8 cellular contexts compared by ENCODE assay signal in genomic region chr7:2354173-2355078, GRCh38.
DNase-seq lines count a peak whose midpoint lies in the region; ATAC-seq and TF ChIP-seq lines count a peak whose summit lies in the region.

TSS of gene EIF3B (plus strand) at chr7:2354827. CDS start at chr7:2354922, 95 bp downstream.

- peak within 1 kb of the TSS; percentile 80 for H3K27ac ChIP-seq in OCI-LY3 (ENCODE audit: low read length)

- no peak for TF ChIP-seq CTCF in OCI-LY3 (IDR thresholded peaks at IDR 0.05; ENCODE audit: low read depth, low read length)

- H3K79me2 ChIP-seq in OCI-LY3 (ENCODE audit: low read length), result peaks cover 63% of the 10 kb centered on the region

- H3K9ac ChIP-seq in OCI-LY3 (ENCODE audit: low read length), result peak within 1 kb of the TSS; percentile 94

- peaks cover 32% of the 10 kb centered on the region for H4K20me1 ChIP-seq in OCI-LY3 (ENCODE audit: insufficient read depth, low read length)

- H3K36me3 ChIP-seq in OCI-LY3 (replicated peaks; ENCODE audit: low read depth, low read length), result peaks cover 28% of the 10 kb centered on the region

- no peaks in the 10 kb centered on the region for H3K9me3 ChIP-seq in OCI-LY3 (ENCODE audit: insufficient read depth, low read length)

- H3K4me2 ChIP-seq in OCI-LY3 (ENCODE audit: low read length), result peak within 1 kb of the TSS; percentile 98

- peak; percentile 93 for DNase-seq in DMS 273 treated with DMSO at 0.1 percent for 48 hours (lab: John Stamatoyannopoulos, UW)
- DNase-seq in HuH-7.5 (ENCODE audit: low spot score), result peak; percentile 93
- peak; percentile 93 for DNase-seq in activated CD8-positive, alpha-beta memory T cell treated with anti-CD3 and anti-CD28 coated beads, Interleukin-2, amount 50 U/mL, for 48 hours
- DNase-seq in epidermal melanocyte (ENCODE audit: insufficient read length, low spot score), result peak; percentile 89
- DNase-seq in midbrain (lab: John Stamatoyannopoulos, UW), result peak; percentile 94
- peak; percentile 75 to 80 for DNase-seq in stimulated activated CD8-positive, alpha-beta memory T cell treated with anti-CD3 and anti-CD28 coated beads, Interleukin-15, amount 100 ng/mL, for 48 hours (ENCODE audit: low read depth in 2 of 2)

- H3K4me1 ChIP-seq in OCI-LY3 (ENCODE audit: low read length), result peaks cover 13% of the 10 kb centered on the region; the same call in 1 of the 2 replicates

- no peaks in the 10 kb centered on the region for H3K27me3 ChIP-seq in OCI-LY3 (ENCODE audit: low read depth, low read length)

- peak; percentile 81 for ATAC-seq in GM21528 (IDR thresholded peaks at IDR 0.05; ENCODE audit: low FRiP score, unreplicated experiment)

- H2AFZ ChIP-seq in OCI-LY3 (ENCODE audit: low read depth, low read length), result peak within 1 kb of the TSS; percentile 89

- H3K4me3 ChIP-seq in OCI-LY3 (ENCODE audit: low read length), result peak within 1 kb of the TSS; percentile 97

Comparison
In these comparisons a context has a peak if more than half of its experiments do, and no peak if none do; other contexts are left out.
1. Peak in every context shown above with its lines: DNase-seq, ATAC-seq, H3K4me3 ChIP-seq and H3K27ac ChIP-seq.